ENCODE assay signal across 1 cellular context in the genomic region with DNA sequence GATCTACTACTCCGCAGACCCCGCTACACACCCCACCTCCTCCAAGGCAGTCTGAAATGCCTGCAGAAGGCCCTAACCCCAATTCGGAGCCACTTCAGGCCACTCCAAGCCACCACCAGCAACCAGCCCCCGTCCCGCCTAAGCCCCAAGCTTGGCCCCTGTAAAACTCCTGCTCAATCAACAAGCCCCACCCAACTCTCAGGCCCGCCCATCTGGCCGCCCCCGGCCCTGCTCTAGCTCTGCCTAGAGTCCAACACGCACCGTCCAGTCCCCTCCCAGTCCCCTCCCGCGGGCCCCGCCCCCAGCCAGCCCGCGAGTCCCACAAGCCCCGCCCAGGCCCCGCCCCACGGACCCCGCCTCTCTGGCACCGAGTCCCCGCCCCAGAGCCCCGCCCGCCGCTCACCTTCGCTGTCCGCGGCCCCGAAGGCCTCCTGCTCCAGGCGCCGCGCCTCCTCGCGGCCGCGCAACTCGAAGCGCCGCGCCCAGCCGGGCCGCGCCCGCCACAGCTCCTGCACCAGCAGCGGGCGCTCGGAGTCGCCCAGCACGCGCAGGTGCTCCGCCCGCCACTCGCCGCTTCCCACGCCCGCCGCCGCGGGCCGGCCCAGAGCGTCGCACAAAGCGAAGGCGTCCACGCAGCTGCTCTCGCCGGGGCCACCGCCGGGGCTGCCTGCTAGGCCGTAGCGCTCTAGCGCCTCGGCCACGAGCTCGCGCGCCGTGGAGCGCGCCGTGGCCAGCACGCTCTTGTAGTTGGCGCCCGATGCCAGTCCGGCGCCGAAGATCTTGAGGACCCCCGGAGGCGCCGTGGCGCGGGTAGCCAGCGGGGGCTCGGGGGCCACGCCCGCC.
A peak's percentile ranks its signal among the peaks of the same experiment; 100 is the strongest.
TF ChIP-seq lines count a peak whose summit lies in the region.

No MANE protein-coding gene starts in this region.

TF ChIP-seq in HepG2, 621 proteins besides CTCF, POLR2A, EP300 and RAD21 (continued from another document and continues in another):
- no peak for TF ChIP-seq SRSF9 (IDR thresholded peaks at IDR 0.05; ENCODE audit: borderline replicate concordance, insufficient read depth, low read depth, low read length, poor library complexity, severe bottlenecking)
- no peak for TF ChIP-seq ZNF33A (CRISPR knock-in tag; IDR thresholded peaks at IDR 0.05; ENCODE audit: borderline replicate concordance)
- TF ChIP-seq ISX (CRISPR knock-in tag; conservative IDR thresholded peaks at IDR 0.05) = no peak
- no peak for TF ChIP-seq ETV6 (CRISPR knock-in tag; conservative IDR thresholded peaks at IDR 0.05)
- TF ChIP-seq SRSF1 (optimal IDR thresholded peaks at IDR 0.05; ENCODE audit: low read depth, low read length) = no peak
- no peak for TF ChIP-seq CEBPB (IDR thresholded peaks at IDR 0.05; ENCODE audit: borderline replicate concordance, low read depth, low read length)
- peak; percentile 37; the same call in 1 of the 2 replicates for TF ChIP-seq ZNF160 (CRISPR knock-in tag; IDR thresholded peaks at IDR 0.05)
- no peak for TF ChIP-seq ZNF10 (CRISPR knock-in tag; IDR thresholded peaks at IDR 0.05; ENCODE audit: borderline replicate concordance, low read depth)
- TF ChIP-seq RXRB (CRISPR knock-in tag; IDR thresholded peaks at IDR 0.05; ENCODE audit: borderline replicate concordance) = peak; percentile 12; the same call in 1 of the 2 replicates
- TF ChIP-seq, protein P1, sequence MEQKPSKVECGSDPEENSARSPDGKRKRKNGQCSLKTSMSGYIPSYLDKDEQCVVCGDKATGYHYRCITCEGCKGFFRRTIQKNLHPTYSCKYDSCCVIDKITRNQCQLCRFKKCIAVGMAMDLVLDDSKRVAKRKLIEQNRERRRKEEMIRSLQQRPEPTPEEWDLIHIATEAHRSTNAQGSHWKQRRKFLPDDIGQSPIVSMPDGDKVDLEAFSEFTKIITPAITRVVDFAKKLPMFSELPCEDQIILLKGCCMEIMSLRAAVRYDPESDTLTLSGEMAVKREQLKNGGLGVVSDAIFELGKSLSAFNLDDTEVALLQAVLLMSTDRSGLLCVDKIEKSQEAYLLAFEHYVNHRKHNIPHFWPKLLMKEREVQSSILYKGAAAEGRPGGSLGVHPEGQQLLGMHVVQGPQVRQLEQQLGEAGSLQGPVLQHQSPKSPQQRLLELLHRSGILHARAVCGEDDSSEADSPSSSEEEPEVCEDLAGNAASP (CRISPR knock-in tag; IDR thresholded peaks at IDR 0.05; ENCODE audit: borderline replicate concordance) = no peak
- TF ChIP-seq HES4 (CRISPR knock-in tag; IDR thresholded peaks at IDR 0.05; ENCODE audit: borderline replicate concordance) = peak; percentile 55; the same call in 1 of the 2 replicates
- no peak for TF ChIP-seq MED8 (CRISPR knock-in tag; IDR thresholded peaks at IDR 0.05; ENCODE audit: insufficient replicate concordance)
- TF ChIP-seq, protein P2, sequence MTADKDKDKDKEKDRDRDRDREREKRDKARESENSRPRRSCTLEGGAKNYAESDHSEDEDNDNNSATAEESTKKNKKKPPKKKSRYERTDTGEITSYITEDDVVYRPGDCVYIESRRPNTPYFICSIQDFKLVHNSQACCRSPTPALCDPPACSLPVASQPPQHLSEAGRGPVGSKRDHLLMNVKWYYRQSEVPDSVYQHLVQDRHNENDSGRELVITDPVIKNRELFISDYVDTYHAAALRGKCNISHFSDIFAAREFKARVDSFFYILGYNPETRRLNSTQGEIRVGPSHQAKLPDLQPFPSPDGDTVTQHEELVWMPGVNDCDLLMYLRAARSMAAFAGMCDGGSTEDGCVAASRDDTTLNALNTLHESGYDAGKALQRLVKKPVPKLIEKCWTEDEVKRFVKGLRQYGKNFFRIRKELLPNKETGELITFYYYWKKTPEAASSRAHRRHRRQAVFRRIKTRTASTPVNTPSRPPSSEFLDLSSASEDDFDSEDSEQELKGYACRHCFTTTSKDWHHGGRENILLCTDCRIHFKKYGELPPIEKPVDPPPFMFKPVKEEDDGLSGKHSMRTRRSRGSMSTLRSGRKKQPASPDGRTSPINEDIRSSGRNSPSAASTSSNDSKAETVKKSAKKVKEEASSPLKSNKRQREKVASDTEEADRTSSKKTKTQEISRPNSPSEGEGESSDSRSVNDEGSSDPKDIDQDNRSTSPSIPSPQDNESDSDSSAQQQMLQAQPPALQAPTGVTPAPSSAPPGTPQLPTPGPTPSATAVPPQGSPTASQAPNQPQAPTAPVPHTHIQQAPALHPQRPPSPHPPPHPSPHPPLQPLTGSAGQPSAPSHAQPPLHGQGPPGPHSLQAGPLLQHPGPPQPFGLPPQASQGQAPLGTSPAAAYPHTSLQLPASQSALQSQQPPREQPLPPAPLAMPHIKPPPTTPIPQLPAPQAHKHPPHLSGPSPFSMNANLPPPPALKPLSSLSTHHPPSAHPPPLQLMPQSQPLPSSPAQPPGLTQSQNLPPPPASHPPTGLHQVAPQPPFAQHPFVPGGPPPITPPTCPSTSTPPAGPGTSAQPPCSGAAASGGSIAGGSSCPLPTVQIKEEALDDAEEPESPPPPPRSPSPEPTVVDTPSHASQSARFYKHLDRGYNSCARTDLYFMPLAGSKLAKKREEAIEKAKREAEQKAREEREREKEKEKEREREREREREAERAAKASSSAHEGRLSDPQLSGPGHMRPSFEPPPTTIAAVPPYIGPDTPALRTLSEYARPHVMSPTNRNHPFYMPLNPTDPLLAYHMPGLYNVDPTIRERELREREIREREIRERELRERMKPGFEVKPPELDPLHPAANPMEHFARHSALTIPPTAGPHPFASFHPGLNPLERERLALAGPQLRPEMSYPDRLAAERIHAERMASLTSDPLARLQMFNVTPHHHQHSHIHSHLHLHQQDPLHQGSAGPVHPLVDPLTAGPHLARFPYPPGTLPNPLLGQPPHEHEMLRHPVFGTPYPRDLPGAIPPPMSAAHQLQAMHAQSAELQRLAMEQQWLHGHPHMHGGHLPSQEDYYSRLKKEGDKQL (CRISPR knock-in tag; IDR thresholded peaks at IDR 0.05; ENCODE audit: low read depth) = peak; percentile 18
- no peak for TF ChIP-seq ZNF343 (CRISPR knock-in tag; IDR thresholded peaks at IDR 0.05)
- no peak for TF ChIP-seq NFE2L1 (CRISPR knock-in tag; IDR thresholded peaks at IDR 0.05; ENCODE audit: borderline replicate concordance)
- no peak for TF ChIP-seq CBFB (CRISPR knock-in tag; IDR thresholded peaks at IDR 0.05)
- TF ChIP-seq NR3C1 (CRISPR knock-in tag; IDR thresholded peaks at IDR 0.05) = no peak
- TF ChIP-seq, protein P3, sequence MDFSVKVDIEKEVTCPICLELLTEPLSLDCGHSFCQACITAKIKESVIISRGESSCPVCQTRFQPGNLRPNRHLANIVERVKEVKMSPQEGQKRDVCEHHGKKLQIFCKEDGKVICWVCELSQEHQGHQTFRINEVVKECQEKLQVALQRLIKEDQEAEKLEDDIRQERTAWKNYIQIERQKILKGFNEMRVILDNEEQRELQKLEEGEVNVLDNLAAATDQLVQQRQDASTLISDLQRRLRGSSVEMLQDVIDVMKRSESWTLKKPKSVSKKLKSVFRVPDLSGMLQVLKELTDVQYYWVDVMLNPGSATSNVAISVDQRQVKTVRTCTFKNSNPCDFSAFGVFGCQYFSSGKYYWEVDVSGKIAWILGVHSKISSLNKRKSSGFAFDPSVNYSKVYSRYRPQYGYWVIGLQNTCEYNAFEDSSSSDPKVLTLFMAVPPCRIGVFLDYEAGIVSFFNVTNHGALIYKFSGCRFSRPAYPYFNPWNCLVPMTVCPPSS (IDR thresholded peaks at IDR 0.05) = no peak
- peak; percentile 77 for TF ChIP-seq ZSCAN31 (CRISPR knock-in tag; IDR thresholded peaks at IDR 0.05; ENCODE audit: low read depth)
- no peak for TF ChIP-seq ZNF788 (CRISPR knock-in tag; IDR thresholded peaks at IDR 0.05; ENCODE audit: borderline replicate concordance)
- TF ChIP-seq, protein P4, sequence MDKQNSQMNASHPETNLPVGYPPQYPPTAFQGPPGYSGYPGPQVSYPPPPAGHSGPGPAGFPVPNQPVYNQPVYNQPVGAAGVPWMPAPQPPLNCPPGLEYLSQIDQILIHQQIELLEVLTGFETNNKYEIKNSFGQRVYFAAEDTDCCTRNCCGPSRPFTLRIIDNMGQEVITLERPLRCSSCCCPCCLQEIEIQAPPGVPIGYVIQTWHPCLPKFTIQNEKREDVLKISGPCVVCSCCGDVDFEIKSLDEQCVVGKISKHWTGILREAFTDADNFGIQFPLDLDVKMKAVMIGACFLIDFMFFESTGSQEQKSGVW (CRISPR knock-in tag; IDR thresholded peaks at IDR 0.05; ENCODE audit: borderline replicate concordance) = no peak
- TF ChIP-seq GATAD1 (CRISPR knock-in tag; IDR thresholded peaks at IDR 0.05) = no peak
- TF ChIP-seq ZNF549 (CRISPR knock-in tag; IDR thresholded peaks at IDR 0.05) = no peak
- TF ChIP-seq ZNF496 (CRISPR knock-in tag; IDR thresholded peaks at IDR 0.05; ENCODE audit: insufficient replicate concordance) = no peak
- TF ChIP-seq, protein P5, sequence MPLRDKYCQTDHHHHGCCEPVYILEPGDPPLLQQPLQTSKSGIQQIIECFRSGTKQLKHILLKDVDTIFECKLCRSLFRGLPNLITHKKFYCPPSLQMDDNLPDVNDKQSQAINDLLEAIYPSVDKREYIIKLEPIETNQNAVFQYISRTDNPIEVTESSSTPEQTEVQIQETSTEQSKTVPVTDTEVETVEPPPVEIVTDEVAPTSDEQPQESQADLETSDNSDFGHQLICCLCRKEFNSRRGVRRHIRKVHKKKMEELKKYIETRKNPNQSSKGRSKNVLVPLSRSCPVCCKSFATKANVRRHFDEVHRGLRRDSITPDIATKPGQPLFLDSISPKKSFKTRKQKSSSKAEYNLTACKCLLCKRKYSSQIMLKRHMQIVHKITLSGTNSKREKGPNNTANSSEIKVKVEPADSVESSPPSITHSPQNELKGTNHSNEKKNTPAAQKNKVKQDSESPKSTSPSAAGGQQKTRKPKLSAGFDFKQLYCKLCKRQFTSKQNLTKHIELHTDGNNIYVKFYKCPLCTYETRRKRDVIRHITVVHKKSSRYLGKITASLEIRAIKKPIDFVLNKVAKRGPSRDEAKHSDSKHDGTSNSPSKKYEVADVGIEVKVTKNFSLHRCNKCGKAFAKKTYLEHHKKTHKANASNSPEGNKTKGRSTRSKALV (CRISPR knock-in tag; IDR thresholded peaks at IDR 0.05) = no peak
- peak; percentile 61 for TF ChIP-seq KDM5B (CRISPR knock-in tag; IDR thresholded peaks at IDR 0.05; ENCODE audit: borderline replicate concordance)
- peak; percentile 90; the same call in 1 of the 2 replicates for TF ChIP-seq SALL2 (CRISPR knock-in tag; IDR thresholded peaks at IDR 0.05)
- TF ChIP-seq ZBTB20 (CRISPR knock-in tag; IDR thresholded peaks at IDR 0.05; ENCODE audit: borderline replicate concordance, low read depth) = no peak
- no peak; the same call in 1 of the 2 replicates for TF ChIP-seq ZNF124 (CRISPR knock-in tag; IDR thresholded peaks at IDR 0.05)
- TF ChIP-seq CAMTA2 (CRISPR knock-in tag; IDR thresholded peaks at IDR 0.05; ENCODE audit: borderline replicate concordance) = no peak
- TF ChIP-seq, protein P6, sequence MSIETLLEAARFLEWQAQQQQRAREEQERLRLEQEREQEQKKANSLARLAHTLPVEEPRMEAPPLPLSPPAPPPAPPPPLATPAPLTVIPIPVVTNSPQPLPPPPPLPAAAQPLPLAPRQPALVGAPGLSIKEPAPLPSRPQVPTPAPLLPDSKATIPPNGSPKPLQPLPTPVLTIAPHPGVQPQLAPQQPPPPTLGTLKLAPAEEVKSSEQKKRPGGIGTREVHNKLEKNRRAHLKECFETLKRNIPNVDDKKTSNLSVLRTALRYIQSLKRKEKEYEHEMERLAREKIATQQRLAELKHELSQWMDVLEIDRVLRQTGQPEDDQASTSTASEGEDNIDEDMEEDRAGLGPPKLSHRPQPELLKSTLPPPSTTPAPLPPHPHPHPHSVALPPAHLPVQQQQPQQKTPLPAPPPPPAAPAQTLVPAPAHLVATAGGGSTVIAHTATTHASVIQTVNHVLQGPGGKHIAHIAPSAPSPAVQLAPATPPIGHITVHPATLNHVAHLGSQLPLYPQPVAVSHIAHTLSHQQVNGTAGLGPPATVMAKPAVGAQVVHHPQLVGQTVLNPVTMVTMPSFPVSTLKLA (IDR thresholded peaks at IDR 0.05) = no peak
- TF ChIP-seq, protein P7, sequence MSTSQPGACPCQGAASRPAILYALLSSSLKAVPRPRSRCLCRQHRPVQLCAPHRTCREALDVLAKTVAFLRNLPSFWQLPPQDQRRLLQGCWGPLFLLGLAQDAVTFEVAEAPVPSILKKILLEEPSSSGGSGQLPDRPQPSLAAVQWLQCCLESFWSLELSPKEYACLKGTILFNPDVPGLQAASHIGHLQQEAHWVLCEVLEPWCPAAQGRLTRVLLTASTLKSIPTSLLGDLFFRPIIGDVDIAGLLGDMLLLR (CRISPR knock-in tag; IDR thresholded peaks at IDR 0.05) = peak; percentile 95; the same call in 1 of the 2 replicates
- TF ChIP-seq, protein P8, sequence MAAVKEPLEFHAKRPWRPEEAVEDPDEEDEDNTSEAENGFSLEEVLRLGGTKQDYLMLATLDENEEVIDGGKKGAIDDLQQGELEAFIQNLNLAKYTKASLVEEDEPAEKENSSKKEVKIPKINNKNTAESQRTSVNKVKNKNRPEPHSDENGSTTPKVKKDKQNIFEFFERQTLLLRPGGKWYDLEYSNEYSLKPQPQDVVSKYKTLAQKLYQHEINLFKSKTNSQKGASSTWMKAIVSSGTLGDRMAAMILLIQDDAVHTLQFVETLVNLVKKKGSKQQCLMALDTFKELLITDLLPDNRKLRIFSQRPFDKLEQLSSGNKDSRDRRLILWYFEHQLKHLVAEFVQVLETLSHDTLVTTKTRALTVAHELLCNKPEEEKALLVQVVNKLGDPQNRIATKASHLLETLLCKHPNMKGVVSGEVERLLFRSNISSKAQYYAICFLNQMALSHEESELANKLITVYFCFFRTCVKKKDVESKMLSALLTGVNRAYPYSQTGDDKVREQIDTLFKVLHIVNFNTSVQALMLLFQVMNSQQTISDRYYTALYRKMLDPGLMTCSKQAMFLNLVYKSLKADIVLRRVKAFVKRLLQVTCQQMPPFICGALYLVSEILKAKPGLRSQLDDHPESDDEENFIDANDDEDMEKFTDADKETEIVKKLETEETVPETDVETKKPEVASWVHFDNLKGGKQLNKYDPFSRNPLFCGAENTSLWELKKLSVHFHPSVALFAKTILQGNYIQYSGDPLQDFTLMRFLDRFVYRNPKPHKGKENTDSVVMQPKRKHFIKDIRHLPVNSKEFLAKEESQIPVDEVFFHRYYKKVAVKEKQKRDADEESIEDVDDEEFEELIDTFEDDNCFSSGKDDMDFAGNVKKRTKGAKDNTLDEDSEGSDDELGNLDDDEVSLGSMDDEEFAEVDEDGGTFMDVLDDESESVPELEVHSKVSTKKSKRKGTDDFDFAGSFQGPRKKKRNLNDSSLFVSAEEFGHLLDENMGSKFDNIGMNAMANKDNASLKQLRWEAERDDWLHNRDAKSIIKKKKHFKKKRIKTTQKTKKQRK (IDR thresholded peaks at IDR 0.05; ENCODE audit: low read length) = no peak
- TF ChIP-seq, protein P9, sequence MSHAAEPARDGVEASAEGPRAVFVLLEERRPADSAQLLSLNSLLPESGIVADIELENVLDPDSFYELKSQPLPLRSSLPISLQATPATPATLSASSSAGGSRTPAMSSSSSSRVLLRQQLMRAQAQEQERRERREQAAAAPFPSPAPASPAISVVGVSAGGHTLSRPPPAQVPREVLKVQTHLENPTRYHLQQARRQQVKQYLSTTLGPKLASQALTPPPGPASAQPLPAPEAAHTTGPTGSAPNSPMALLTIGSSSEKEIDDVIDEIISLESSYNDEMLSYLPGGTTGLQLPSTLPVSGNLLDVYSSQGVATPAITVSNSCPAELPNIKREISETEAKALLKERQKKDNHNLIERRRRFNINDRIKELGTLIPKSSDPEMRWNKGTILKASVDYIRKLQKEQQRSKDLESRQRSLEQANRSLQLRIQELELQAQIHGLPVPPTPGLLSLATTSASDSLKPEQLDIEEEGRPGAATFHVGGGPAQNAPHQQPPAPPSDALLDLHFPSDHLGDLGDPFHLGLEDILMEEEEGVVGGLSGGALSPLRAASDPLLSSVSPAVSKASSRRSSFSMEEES (CRISPR knock-in tag; IDR thresholded peaks at IDR 0.05) = no peak
- no peak for TF ChIP-seq ATRX (CRISPR knock-in tag; IDR thresholded peaks at IDR 0.05; ENCODE audit: borderline replicate concordance)
- no peak for TF ChIP-seq CCAR2 (optimal IDR thresholded peaks at IDR 0.05; ENCODE audit: low read depth, low read length)
- no peak for TF ChIP-seq HOXA7 (CRISPR knock-in tag; IDR thresholded peaks at IDR 0.05)
- peak; percentile 37; the same call in 1 of the 2 replicates for TF ChIP-seq MTF2 (CRISPR knock-in tag; IDR thresholded peaks at IDR 0.05; ENCODE audit: borderline replicate concordance)
- no peak for TF ChIP-seq ZNF660 (CRISPR knock-in tag; IDR thresholded peaks at IDR 0.05; ENCODE audit: borderline replicate concordance, low read depth)
